8 cellular contexts compared by ENCODE assay signal in genomic region chr6:157021267-157022021, GRCh38.
DNase-seq lines count a peak whose midpoint lies in the region; ATAC-seq and TF ChIP-seq lines count a peak whose summit lies in the region.

No MANE protein-coding gene starts in this region.

- TF ChIP-seq CTCF in C4-2B (conservative IDR thresholded peaks at IDR 0.05) (peak; percentile 62), lower leg skin (IDR thresholded peaks at IDR 0.05) (no peak)

- intact Hi-C loops in lower leg skin (cut with DNase I; ENCODE audit: low total_unique reads) = no loop called here

- peak overlapping the region; percentile 72 for H3K4me3 ChIP-seq in lower leg skin (ENCODE audit: low read depth, poor library complexity, severe bottlenecking)

- TF ChIP-seq POLR2A in lower leg skin (IDR thresholded peaks at IDR 0.05) = peak in 1 of 2 donors; percentile 84

- DNase-seq in GM19238 (ENCODE audit: insufficient read length, low spot score) (peak; percentile 78), NCI-H524 treated with DMSO at 0.1 percent for 48 hours (lab: John Stamatoyannopoulos, UW) (peak; percentile 39), dermis blood vessel endothelial cell (peak; percentile 89), lower leg skin (ENCODE audit: low spot score in 2 of 2) (peak; percentile 89 to 98)
- peak; percentile 76 to 82 for DNase-seq in activated CD4-positive, alpha-beta T cell treated with anti-CD3 and anti-CD28 coated beads, Interleukin-2, amount 50 U/mL, for 4 hours
- peak; percentile 85 to 87 for DNase-seq in stimulated activated CD4-positive, alpha-beta T cell treated with anti-CD3 and anti-CD28 coated beads, Interleukin-4, amount 100 ng/mL, for 4 hours

- WGBS in lower leg skin, 2 donors = 0% methylated on average over 41 to 75 of the region's 92 CpGs

- H3K27ac ChIP-seq in C4-2B = peak overlapping the region; percentile 93

- ATAC-seq in HG03432 (IDR thresholded peaks at IDR 0.05; ENCODE audit: unreplicated experiment) = peak; percentile 84

Comparison
In these comparisons a context has a peak if more than half of its experiments do, and no peak if none do; other contexts are left out.
1. Peak in every context shown above with its lines: DNase-seq, ATAC-seq, H3K4me3 ChIP-seq and H3K27ac ChIP-seq.
2. DNase-seq: peak in every context shown above with its lines; median percentile 94 in lower leg skin; 89 in dermis blood vessel endothelial cell; 86 in stimulated activated CD4-positive, alpha-beta T cell treated with anti-CD3 and anti-CD28 coated beads, Interleukin-4, amount 100 ng/mL, for 4 hours; 79 in activated CD4-positive, alpha-beta T cell treated with anti-CD3 and anti-CD28 coated beads, Interleukin-2, amount 50 U/mL, for 4 hours; 78 in GM19238; 39 in NCI-H524 treated with DMSO at 0.1 percent for 48 hours.